Comparison of ENCODE assay signal across 11 cellular contexts in genomic region chr3:52845157-52845556, GRCh38. TPM values are rescaled to one million over a fixed set of nuclear protein-coding genes. Genes with fewer than 3 reads are reported as not detected.
DNase-seq lines count a peak whose midpoint lies in the region; ATAC-seq and TF ChIP-seq lines count a peak whose summit lies in the region.
"Had no signal": no experiment of that assay in that cellular context is flagged by ENCODE, and none has a peak within 500 bp of the region (broad histone marks: within the 10 kb centered on the region; RNA-seq: fewer than 3 reads in every experiment).

No MANE protein-coding gene starts in this region.

- intact Hi-C loops in body of pancreas (cut with DNase I): no loop called here

- H3K27ac ChIP-seq in body of pancreas: peak overlapping the region in 3 of 4 donors; percentile 3 to 25 (median 10)
- H3K27ac ChIP-seq in right atrium auricular region: peak overlapping the region; percentile 69 to 88
- peak overlapping the region; percentile 76 for H3K27ac ChIP-seq in rectal smooth muscle tissue (ENCODE audit: low read depth, low read length)

- 16 to 34% methylated on average over 6 of the region's 6 CpGs for WGBS in body of pancreas, 2 donors

- no peaks in the 10 kb centered on the region for H3K9me3 ChIP-seq in body of pancreas
- no peaks in the 10 kb centered on the region for H3K9me3 ChIP-seq in right atrium auricular region

- no peak for TF ChIP-seq POLR2A in body of pancreas (IDR thresholded peaks at IDR 0.05)

- TF ChIP-seq CTCF in body of pancreas (IDR thresholded peaks at IDR 0.05): no peak
- TF ChIP-seq CTCF in right atrium auricular region (IDR thresholded peaks at IDR 0.05): no peak

- no peak overlapping the region for H3K9ac ChIP-seq in rectal smooth muscle tissue (ENCODE audit: low read length)

- H3K27me3 ChIP-seq in body of pancreas: no peaks in the 10 kb centered on the region
- no peaks in the 10 kb centered on the region for H3K27me3 ChIP-seq in right atrium auricular region
- H3K27me3 ChIP-seq in rectal smooth muscle tissue (ENCODE audit: control insufficient read depth, insufficient read depth, low read length): no peaks in the 10 kb centered on the region

- ATAC-seq in body of pancreas (peak; percentile 76), GM18867 (IDR thresholded peaks at IDR 0.05; ENCODE audit: unreplicated experiment) (no peak), HG03342 (IDR thresholded peaks at IDR 0.05; ENCODE audit: unreplicated experiment) (no peak), GM18511 (IDR thresholded peaks at IDR 0.05; ENCODE audit: unreplicated experiment) (no peak)

- H3K36me3 ChIP-seq in body of pancreas (replicated peaks in 1 of 2; ENCODE audit: insufficient read depth in 1 of 2, low read depth in 2 of 2) (peaks cover 0 to 4% of the 10 kb centered on the region in 2 donors), right atrium auricular region (peaks cover 23% of the 10 kb centered on the region), rectal smooth muscle tissue (ENCODE audit: control insufficient read depth, insufficient read depth, low read length) (peaks cover 11% of the 10 kb centered on the region)

- DNase-seq in GM03348 (ENCODE audit: low spot score) (peak; percentile 56), body of pancreas (peak; percentile 53 to 77 (median 74)), right atrium auricular region (ENCODE audit: low spot score) (peak; percentile 88), activated gamma-delta T cell (lab: John Stamatoyannopoulos, UW) (no peak)
- DNase-seq: kidney glomerular epithelial cell, NCI-H1417 treated with DMSO at 0.1 percent for 48 hours had no signal

- H3K4me1 ChIP-seq in body of pancreas (peaks cover 12% of the 10 kb centered on the region), right atrium auricular region (peaks cover 0 to 63% of the 10 kb centered on the region in 2 donors), rectal smooth muscle tissue (ENCODE audit: control insufficient read depth, insufficient read depth, low read length) (peaks cover 15% of the 10 kb centered on the region)

- no peak overlapping the region for H3K4me3 ChIP-seq in body of pancreas
- H3K4me3 ChIP-seq in right atrium auricular region: no peak overlapping the region
- H3K4me3 ChIP-seq in rectal smooth muscle tissue (ENCODE audit: low read length): peak overlapping the region; percentile 19
- H3K4me3 ChIP-seq: GM23338 had no signal

RNA-seq across cellular contexts. Expression of gene MUSTN1, which starts 10.3 kb away (rescaled TPM):
- total RNA-seq in body of pancreas: 1 to 10 TPM in 1 of 2 donors, not detected in 1; 3.9 TPM
- total RNA-seq in right atrium auricular region: 10 to 100 TPM; 43.8 to 45.0 TPM

RNA-seq across cellular contexts. Expression of gene ITIH4, which starts 14.7 kb away (rescaled TPM):
- total RNA-seq in body of pancreas (10 to 100 TPM; 60.7 to 86.7 TPM), right atrium auricular region (1 to 10 TPM in 1 of 2 donors, not detected in 1; 1.2 TPM)

RNA-seq across cellular contexts. Expression of gene ITIH3, which starts 50.6 kb away (rescaled TPM):
- total RNA-seq in body of pancreas (1 to 10 TPM in 1 of 2 donors, not detected in 1; 1.6 TPM), right atrium auricular region (1 to 10 TPM in 1 of 2 donors, under 1 TPM in 1; 0.19 to 2.1 TPM)
- total RNA-seq: GM23338 had no signal

RNA-seq across cellular contexts. Expression of gene STIMATE, which starts 52.2 kb away (rescaled TPM):
- 10 to 100 TPM; 13.0 to 63.0 TPM for total RNA-seq in body of pancreas
- 10 to 100 TPM in 1 of 2 donors, 1 to 10 TPM in 1; 7.6 to 10.3 TPM for total RNA-seq in right atrium auricular region

Comparison
In these comparisons a context has a peak if more than half of its experiments do, and no peak if none do; other contexts are left out.
1. H3K27ac ChIP-seq: peak in every context shown above with its lines; median percentile 78 in right atrium auricular region; 76 in rectal smooth muscle tissue; 10 in body of pancreas.
2. RNA of gene MUSTN1, which starts 10.3 kb away (total RNA-seq): 43.8 to 45.0 TPM in right atrium auricular region; 3.9 TPM in body of pancreas; every median in the first group is over 4 times any median in the second.
3. RNA of gene ITIH4, which starts 14.7 kb away (total RNA-seq): 60.7 to 86.7 TPM in body of pancreas; 1.2 TPM in right atrium auricular region; every median in the first group is over 10 times any median in the second.